In genomic region chr6:132392792-132393191, GRCh38 we compare ENCODE assay signal across 3 cellular contexts.
TF ChIP-seq lines count a peak whose summit lies in the region.

No MANE protein-coding gene starts in this region.

TF ChIP-seq in IMR-90, 13 proteins besides CTCF, POLR2A, EP300 and RAD21:
- TF ChIP-seq MAFK (IDR thresholded peaks at IDR 0.05; ENCODE audit: low read depth, low read length) (no peak), SMC3 (IDR thresholded peaks at IDR 0.05; ENCODE audit: low read depth, low read length) (peak; percentile 13; the same call in 1 of the 2 replicates)

TF ChIP-seq in K562, 482 proteins besides CTCF, POLR2A, EP300 and RAD21:
- TF ChIP-seq SIRT6 (IDR thresholded peaks at IDR 0.05; ENCODE audit: low read depth, low read length) (no peak), STAG1 (CRISPR knock-in tag; IDR thresholded peaks at IDR 0.05; ENCODE audit: borderline replicate concordance) (no peak), BCLAF1 (IDR thresholded peaks at IDR 0.05; ENCODE audit: borderline replicate concordance in 1 of 2, control insufficient read depth in 1 of 2, low read depth in 2 of 2, low read length in 1 of 2) (no peak), ZNF717 (CRISPR knock-in tag; IDR thresholded peaks at IDR 0.05) (no peak), ZSCAN32 (CRISPR knock-in tag; IDR thresholded peaks at IDR 0.05) (no peak), ZNF24 (IDR thresholded peaks at IDR 0.05) (peak; percentile 34; the same call in 1 of the 2 replicates), TBL1XR1 (IDR thresholded peaks at IDR 0.05; ENCODE audit: low read length in 2 of 2) (no peak), CREB3L1 (IDR thresholded peaks at IDR 0.05; ENCODE audit: borderline replicate concordance, low read depth) (no peak), IRF9 (tag; IDR thresholded peaks at IDR 0.05) (no peak)

TF ChIP-seq in HepG2, 621 proteins besides CTCF, POLR2A, EP300 and RAD21:
- TF ChIP-seq SMC3 (IDR thresholded peaks at IDR 0.05; ENCODE audit: low read length) = peak; percentile 66
- TF ChIP-seq MAZ (IDR thresholded peaks at IDR 0.05; ENCODE audit: borderline replicate concordance, low read depth, low read length) = no peak
- TF ChIP-seq MAZ (CRISPR knock-in tag; IDR thresholded peaks at IDR 0.05; ENCODE audit: low read depth) = no peak
- TF ChIP-seq ZGPAT (CRISPR knock-in tag; IDR thresholded peaks at IDR 0.05) = no peak
- TF ChIP-seq ZNF24 (IDR thresholded peaks at IDR 0.05) = peak; percentile 86
- TF ChIP-seq ZNF615 (CRISPR knock-in tag; IDR thresholded peaks at IDR 0.05; ENCODE audit: borderline replicate concordance) = no peak
- TF ChIP-seq GATAD1 (CRISPR knock-in tag; IDR thresholded peaks at IDR 0.05) = no peak
- TF ChIP-seq ZFP91 (CRISPR knock-in tag; IDR thresholded peaks at IDR 0.05; ENCODE audit: borderline replicate concordance) = no peak
- TF ChIP-seq ARID3A (IDR thresholded peaks at IDR 0.05; ENCODE audit: low read depth, low read length) = peak; percentile 22; the same call in 1 of the 2 replicates
- TF ChIP-seq CBX5 (CRISPR knock-in tag; IDR thresholded peaks at IDR 0.05; ENCODE audit: borderline replicate concordance) = no peak
- peak; percentile 68 for TF ChIP-seq STAG1 (CRISPR knock-in tag; IDR thresholded peaks at IDR 0.05)
- no peak for TF ChIP-seq HOXD1 (CRISPR knock-in tag; IDR thresholded peaks at IDR 0.05)
- no peak for TF ChIP-seq ZNF296 (CRISPR knock-in tag; conservative IDR thresholded peaks at IDR 0.05)
- TF ChIP-seq SKI (IDR thresholded peaks at IDR 0.05; ENCODE audit: partially characterized antibody) = no peak
- TF ChIP-seq SUZ12 (IDR thresholded peaks at IDR 0.05; ENCODE audit: low read depth, low read length) = no peak
- TF ChIP-seq TCF7L2 (IDR thresholded peaks at IDR 0.05; ENCODE audit: low read depth, low read length) = no peak
- no peak for TF ChIP-seq ZNF616 (CRISPR knock-in tag; IDR thresholded peaks at IDR 0.05; ENCODE audit: low read depth)
TF ChIP-seq in HepG2: peak in this region for 4.
